ENCODE assay signal across 30 cellular contexts in the genomic region with DNA sequence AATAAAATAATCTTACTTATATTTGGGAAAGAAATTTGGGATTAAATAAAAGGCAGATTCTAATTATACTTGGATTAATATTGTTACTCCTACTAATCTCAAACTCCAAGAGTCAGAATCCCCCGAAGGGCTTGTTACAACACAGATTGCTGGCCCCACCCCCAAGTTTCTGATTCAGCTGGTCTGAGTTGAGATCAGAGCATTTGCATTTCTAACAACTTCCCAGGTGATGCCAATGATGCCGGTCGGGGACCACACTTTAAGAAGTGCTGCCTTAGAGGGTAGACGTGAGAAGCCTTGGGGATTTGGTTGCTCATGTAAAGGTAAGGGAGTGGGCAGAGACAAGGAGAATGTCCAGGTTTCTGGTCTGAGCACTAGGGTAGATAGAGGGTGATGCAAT. TPM values are rescaled to one million over a fixed set of nuclear protein-coding genes. Genes with fewer than 3 reads are reported as not detected.
"Had no signal": no experiment of that assay in that cellular context is flagged by ENCODE, and none has a peak within 500 bp of the region (broad histone marks: within the 10 kb centered on the region; RNA-seq: fewer than 3 reads in every experiment).

No MANE protein-coding gene starts in this region.

- H3K9me3 ChIP-seq: heart right ventricle, stomach, tibial artery had no signal

- H3K27me3 Mint-ChIP-seq: activated CD4-positive, alpha-beta memory T cell treated with anti-CD3 and anti-CD28 coated beads, Interleukin-2, amount 10 ng/mL, durations not matched to agents 7 days and 5 days; activated T-cell treated with anti-CD3 and anti-CD28 coated beads, Interleukin-2, amount 50 U/mL, for 24 hours; effector memory CD8-positive, alpha-beta T cell; memory B cell; stimulated activated naive B cell treated with anti-CD40 and anti-IgM and Interleukin-4, amounts not matched to agents 10 μg/mL and 1 μg/mL and 100 μg/mL, for 72 hours had no signal

- H3K9ac ChIP-seq: neural progenitor cell had no signal

- H3K36me3 ChIP-seq: heart right ventricle, neural progenitor cell, stomach, tibial artery had no signal

- H3K4me1 ChIP-seq: heart right ventricle, stomach, tibial artery had no signal

- H3K36me3 Mint-ChIP-seq: immature natural killer cell; memory B cell; natural killer cell; stimulated activated naive B cell treated with anti-CD40 and anti-IgM and Interleukin-4, amounts not matched to agents 10 μg/mL and 1 μg/mL and 100 μg/mL, for 72 hours had no signal

- H3K9me3 Mint-ChIP-seq: activated CD4-positive, alpha-beta memory T cell treated with anti-CD3 and anti-CD28 coated beads, Interleukin-2, amount 10 ng/mL, durations not matched to agents 7 days and 5 days; activated T-cell treated with anti-CD3 and anti-CD28 coated beads, Interleukin-2, amount 50 U/mL, for 24 hours; natural killer cell; neural progenitor cell; T-helper 1 cell treated with Interleukin-12 subunit alpha and Interleukin-12 subunit beta and Interleukin-4 antibody, amounts not matched to agents 30 μg/mL and 1 μg/mL, for 36 hours had no signal

- H3K4me1 Mint-ChIP-seq: activated CD4-positive, alpha-beta memory T cell treated with anti-CD3 and anti-CD28 coated beads, Interleukin-2, amount 10 ng/mL, durations not matched to agents 7 days and 5 days; immature natural killer cell; memory B cell; natural killer cell; stimulated activated naive B cell treated with anti-CD40 and anti-IgM and Interleukin-4, amounts not matched to agents 10 μg/mL and 1 μg/mL and 100 μg/mL, for 72 hours had no signal

- DNase-seq: activated CD4-positive, alpha-beta memory T cell treated with anti-CD3 and anti-CD28 coated beads, Interleukin-2, amount 10 ng/mL, durations not matched to agents 7 days and 5 days; activated CD4-positive, alpha-beta T cell treated with anti-CD3 and anti-CD28 coated beads for 48 hours; activated CD8-positive, alpha-beta memory T cell treated with anti-CD3 and anti-CD28 coated beads, Interleukin-2, amount 50 U/mL, for 48 hours; activated gamma-delta T cell treated with Interleukin-2 at 50 U/mL for 16 hours; activated naive CD4-positive, alpha-beta T cell treated with anti-CD3 and anti-CD28 coated beads, Interleukin-2, amount 50 U/mL, for 16 hours; activated T-cell treated with anti-CD3 and anti-CD28 coated beads, Interleukin-2, amount 50 U/mL, for 24 hours; amniotic stem cell; caudate nucleus; cortex of kidney; effector memory CD8-positive, alpha-beta T cell; foreskin fibroblast; heart right ventricle; immature natural killer cell; natural killer cell; occipital lobe; right cardiac atrium; stimulated activated CD4-positive, alpha-beta T cell treated with anti-CD3 and anti-CD28 coated beads, Interleukin-15, amount 100 ng/mL, for 24 hours; stimulated activated CD4-positive, alpha-beta T cell treated with anti-CD3 and anti-CD28 coated beads, Interleukin-2, amount 100 ng/mL, for 24 hours; stimulated activated naive B cell treated with anti-CD40 and anti-IgM and Interleukin-4, amounts not matched to agents 10 μg/mL and 1 μg/mL and 100 μg/mL, for 72 hours; stomach; SW 1271; T-helper 9 cell; tibial artery had no signal

- H3K27ac ChIP-seq: heart right ventricle, neural progenitor cell, stomach, tibial artery, VCaP had no signal

- H3K27me3 ChIP-seq: neural progenitor cell, stomach had no signal

- H3K4me3 Mint-ChIP-seq: activated CD4-positive, alpha-beta memory T cell treated with anti-CD3 and anti-CD28 coated beads, Interleukin-2, amount 10 ng/mL, durations not matched to agents 7 days and 5 days; activated T-cell treated with anti-CD3 and anti-CD28 coated beads, Interleukin-2, amount 50 U/mL, for 24 hours; effector memory CD8-positive, alpha-beta T cell; immature natural killer cell; memory B cell; natural killer cell; neural progenitor cell; stimulated activated naive B cell treated with anti-CD40 and anti-IgM and Interleukin-4, amounts not matched to agents 10 μg/mL and 1 μg/mL and 100 μg/mL, for 72 hours; T-helper 1 cell treated with Interleukin-12 subunit alpha and Interleukin-12 subunit beta and Interleukin-4 antibody, amounts not matched to agents 30 μg/mL and 1 μg/mL, for 36 hours had no signal

- H2AFZ ChIP-seq: neural progenitor cell had no signal

- H3K27ac Mint-ChIP-seq: activated CD4-positive, alpha-beta memory T cell treated with anti-CD3 and anti-CD28 coated beads, Interleukin-2, amount 10 ng/mL, durations not matched to agents 7 days and 5 days; activated T-cell treated with anti-CD3 and anti-CD28 coated beads, Interleukin-2, amount 50 U/mL, for 24 hours; effector memory CD8-positive, alpha-beta T cell; immature natural killer cell; memory B cell; natural killer cell; neural progenitor cell; stimulated activated naive B cell treated with anti-CD40 and anti-IgM and Interleukin-4, amounts not matched to agents 10 μg/mL and 1 μg/mL and 100 μg/mL, for 72 hours; T-helper 1 cell treated with Interleukin-12 subunit alpha and Interleukin-12 subunit beta and Interleukin-4 antibody, amounts not matched to agents 30 μg/mL and 1 μg/mL, for 36 hours had no signal

- FAIRE-seq: endothelial cell of umbilical vein, TTC549 had no signal

- H3K4me2 ChIP-seq: neural progenitor cell had no signal

- H3K4me3 ChIP-seq: heart right ventricle, neural progenitor cell, stomach, tibial artery had no signal

RNA-seq across cellular contexts. Expression of a gene that starts 47.2 kb away (rescaled TPM):
- total RNA-seq: activated CD4-positive, alpha-beta memory T cell treated with anti-CD3 and anti-CD28 coated beads, Interleukin-2, amount 10 ng/mL, durations not matched to agents 7 days and 5 days; endothelial cell of umbilical vein; natural killer cell; pulmonary artery endothelial cell had no signal
- polyA plus RNA-seq: endothelial cell of umbilical vein, immature natural killer cell had no signal
